ENCODE assay signal across 8 cellular contexts in genomic region chr17:19648475-19649406, GRCh38. TPM values are rescaled to one million over a fixed set of nuclear protein-coding genes. Genes with fewer than 3 reads are reported as not detected.
DNase-seq lines count a peak whose midpoint lies in the region; ATAC-seq and TF ChIP-seq lines count a peak whose summit lies in the region.

TSS of gene ALDH3A2 (plus strand) at chr17:19648751. CDS start at chr17:19648972, 221 bp downstream.

- H3K27me3 ChIP-seq in suprapubic skin: no peaks in the 10 kb centered on the region

- H3K27me3 Mint-ChIP-seq in activated naive CD4-positive, alpha-beta T cell treated with anti-CD3 and anti-CD28 coated beads, Interleukin-2, amount 50 U/mL, for 24 hours: no peaks in the 10 kb centered on the region

- H3K27ac Mint-ChIP-seq in activated naive CD4-positive, alpha-beta T cell treated with anti-CD3 and anti-CD28 coated beads, Interleukin-2, amount 50 U/mL, for 24 hours: peak within 1 kb of the TSS; percentile 93

- ATAC-seq in HG02588 (IDR thresholded peaks at IDR 0.05; ENCODE audit: unreplicated experiment): peak; percentile 94

- peaks cover 8% of the 10 kb centered on the region for H3K36me3 Mint-ChIP-seq in activated naive CD4-positive, alpha-beta T cell treated with anti-CD3 and anti-CD28 coated beads, Interleukin-2, amount 50 U/mL, for 24 hours

- peak within 1 kb of the TSS; percentile 97 for H3K27ac ChIP-seq in suprapubic skin

- H3K9me3 Mint-ChIP-seq in activated naive CD4-positive, alpha-beta T cell treated with anti-CD3 and anti-CD28 coated beads, Interleukin-2, amount 50 U/mL, for 24 hours: no peaks in the 10 kb centered on the region

- DNase-seq in NCI-H1092 (lab: John Stamatoyannopoulos, UW): peak; percentile 89
- DNase-seq in SKM-1 (lab: John Stamatoyannopoulos, UW; ENCODE audit: unreplicated experiment): peak; percentile 76
- peak; percentile 98 for DNase-seq in germinal center (ENCODE audit: low spot score)
- peak; percentile 68 to 100 (median 98) for DNase-seq in nucleus accumbens (lab: John Stamatoyannopoulos, UW)
- DNase-seq in suprapubic skin (ENCODE audit: low spot score in 2 of 2): peak; percentile 98

- H3K4me1 ChIP-seq in suprapubic skin: peaks cover 78% of the 10 kb centered on the region

- H3K36me3 ChIP-seq in suprapubic skin: peaks cover 7% of the 10 kb centered on the region

- H3K4me1 Mint-ChIP-seq in activated naive CD4-positive, alpha-beta T cell treated with anti-CD3 and anti-CD28 coated beads, Interleukin-2, amount 50 U/mL, for 24 hours: peaks cover 36% of the 10 kb centered on the region

- peak; percentile 81 for TF ChIP-seq POLR2A in GM10847 (IDR thresholded peaks at IDR 0.05; ENCODE audit: extremely low read depth, insufficient read length)
- peak; percentile 58 to 83 for TF ChIP-seq POLR2A in suprapubic skin (IDR thresholded peaks at IDR 0.05)

- no peak for TF ChIP-seq CTCF in suprapubic skin (IDR thresholded peaks at IDR 0.05)

- TF ChIP-seq EP300 in suprapubic skin (IDR thresholded peaks at IDR 0.05): no peak

- H3K4me3 Mint-ChIP-seq in activated naive CD4-positive, alpha-beta T cell treated with anti-CD3 and anti-CD28 coated beads, Interleukin-2, amount 50 U/mL, for 24 hours: peak within 1 kb of the TSS; percentile 87

- H3K9me3 ChIP-seq in suprapubic skin: no peaks in the 10 kb centered on the region

- H3K4me3 ChIP-seq in suprapubic skin: peak within 1 kb of the TSS; percentile 68

- WGBS in suprapubic skin: 0% methylated on average over 34 of the region's 73 CpGs

RNA-seq across cellular contexts. Expression of gene ALDH3A2, which starts in this region (rescaled TPM):
- 1,000 to 10,000 TPM in 1 of 4 donors, 100 to 1,000 TPM in 3; 493 to 1,000 (median 626) TPM for total RNA-seq in suprapubic skin

Comparison
In these comparisons a context has a peak if more than half of its experiments do, and no peak if none do; other contexts are left out.
1. Peak in every context shown above with its lines: DNase-seq, ATAC-seq, H3K4me3 ChIP-seq and H3K27ac ChIP-seq.